ENCODE assay signal across 1 cellular context in the genomic region with DNA sequence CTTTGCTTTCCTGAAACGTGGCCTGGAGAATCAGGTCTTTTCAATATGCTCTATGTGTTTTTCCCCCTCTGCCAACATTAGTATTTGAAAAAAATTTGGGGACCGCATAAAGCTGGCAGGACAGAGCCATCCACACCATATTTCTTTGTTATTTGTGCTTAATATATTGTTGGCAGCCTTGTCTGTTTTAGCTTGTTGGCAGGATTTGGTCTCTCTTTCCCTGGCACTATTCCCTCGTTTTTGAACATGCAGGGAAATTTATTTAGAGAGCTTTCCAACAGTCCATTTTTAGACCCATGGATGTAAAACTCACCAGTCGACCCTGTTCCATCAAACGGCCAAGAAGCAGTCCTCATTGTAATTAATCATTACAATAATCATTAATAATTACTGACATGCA.
TF ChIP-seq lines count a peak whose summit lies in the region.

No MANE protein-coding gene starts in this region.

TF ChIP-seq in GM23338, 12 proteins besides CTCF, POLR2A, EP300 and RAD21 (continued from another document):
- TF ChIP-seq, protein P1, sequence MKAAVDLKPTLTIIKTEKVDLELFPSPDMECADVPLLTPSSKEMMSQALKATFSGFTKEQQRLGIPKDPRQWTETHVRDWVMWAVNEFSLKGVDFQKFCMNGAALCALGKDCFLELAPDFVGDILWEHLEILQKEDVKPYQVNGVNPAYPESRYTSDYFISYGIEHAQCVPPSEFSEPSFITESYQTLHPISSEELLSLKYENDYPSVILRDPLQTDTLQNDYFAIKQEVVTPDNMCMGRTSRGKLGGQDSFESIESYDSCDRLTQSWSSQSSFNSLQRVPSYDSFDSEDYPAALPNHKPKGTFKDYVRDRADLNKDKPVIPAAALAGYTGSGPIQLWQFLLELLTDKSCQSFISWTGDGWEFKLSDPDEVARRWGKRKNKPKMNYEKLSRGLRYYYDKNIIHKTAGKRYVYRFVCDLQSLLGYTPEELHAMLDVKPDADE (IDR thresholded peaks at IDR 0.05): no peak
- TF ChIP-seq, protein P2, sequence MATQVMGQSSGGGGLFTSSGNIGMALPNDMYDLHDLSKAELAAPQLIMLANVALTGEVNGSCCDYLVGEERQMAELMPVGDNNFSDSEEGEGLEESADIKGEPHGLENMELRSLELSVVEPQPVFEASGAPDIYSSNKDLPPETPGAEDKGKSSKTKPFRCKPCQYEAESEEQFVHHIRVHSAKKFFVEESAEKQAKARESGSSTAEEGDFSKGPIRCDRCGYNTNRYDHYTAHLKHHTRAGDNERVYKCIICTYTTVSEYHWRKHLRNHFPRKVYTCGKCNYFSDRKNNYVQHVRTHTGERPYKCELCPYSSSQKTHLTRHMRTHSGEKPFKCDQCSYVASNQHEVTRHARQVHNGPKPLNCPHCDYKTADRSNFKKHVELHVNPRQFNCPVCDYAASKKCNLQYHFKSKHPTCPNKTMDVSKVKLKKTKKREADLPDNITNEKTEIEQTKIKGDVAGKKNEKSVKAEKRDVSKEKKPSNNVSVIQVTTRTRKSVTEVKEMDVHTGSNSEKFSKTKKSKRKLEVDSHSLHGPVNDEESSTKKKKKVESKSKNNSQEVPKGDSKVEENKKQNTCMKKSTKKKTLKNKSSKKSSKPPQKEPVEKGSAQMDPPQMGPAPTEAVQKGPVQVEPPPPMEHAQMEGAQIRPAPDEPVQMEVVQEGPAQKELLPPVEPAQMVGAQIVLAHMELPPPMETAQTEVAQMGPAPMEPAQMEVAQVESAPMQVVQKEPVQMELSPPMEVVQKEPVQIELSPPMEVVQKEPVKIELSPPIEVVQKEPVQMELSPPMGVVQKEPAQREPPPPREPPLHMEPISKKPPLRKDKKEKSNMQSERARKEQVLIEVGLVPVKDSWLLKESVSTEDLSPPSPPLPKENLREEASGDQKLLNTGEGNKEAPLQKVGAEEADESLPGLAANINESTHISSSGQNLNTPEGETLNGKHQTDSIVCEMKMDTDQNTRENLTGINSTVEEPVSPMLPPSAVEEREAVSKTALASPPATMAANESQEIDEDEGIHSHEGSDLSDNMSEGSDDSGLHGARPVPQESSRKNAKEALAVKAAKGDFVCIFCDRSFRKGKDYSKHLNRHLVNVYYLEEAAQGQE (IDR thresholded peaks at IDR 0.05; ENCODE audit: unreplicated experiment): no peak
- TF ChIP-seq JUNB (IDR thresholded peaks at IDR 0.05; ENCODE audit: unreplicated experiment) (no peak), EZH2phosphoT487 (IDR thresholded peaks at IDR 0.05; ENCODE audit: unreplicated experiment) (no peak), ZNF114 (CRISPR knock-in tag; IDR thresholded peaks at IDR 0.05) (no peak), CREB1 (CRISPR knock-in tag; IDR thresholded peaks at IDR 0.05; ENCODE audit: low read depth) (no peak), POLR2AphosphoS5 (IDR thresholded peaks at IDR 0.05; ENCODE audit: low read depth) (no peak), EZH2 (IDR thresholded peaks at IDR 0.05; ENCODE audit: low read depth, unreplicated experiment) (no peak)
